Comparison of ENCODE assay signal across 9 cellular contexts in the genomic region with DNA sequence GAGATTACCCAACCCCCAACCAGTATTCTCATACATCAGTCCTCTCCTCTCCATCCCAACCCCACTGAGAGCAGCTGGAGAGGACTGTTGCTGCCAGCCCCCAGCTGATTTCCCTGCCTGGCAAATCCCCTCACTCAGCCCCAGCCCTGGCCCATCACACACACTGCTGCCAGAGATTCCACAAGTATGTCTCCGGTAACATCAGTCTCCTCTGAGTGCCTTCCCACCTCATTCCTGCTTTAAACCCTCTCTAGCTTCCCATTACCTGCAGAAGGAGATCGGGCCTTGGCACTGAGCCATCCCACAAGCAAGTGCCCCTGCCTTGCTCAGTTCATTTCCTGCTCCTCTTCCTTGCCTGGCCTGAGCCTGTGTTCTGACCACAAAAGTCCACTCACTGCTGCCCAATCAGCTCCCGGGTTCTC. TPM values are rescaled to one million over a fixed set of nuclear protein-coding genes. Genes with fewer than 3 reads are reported as not detected.
DNase-seq lines count a peak whose midpoint lies in the region; ATAC-seq and TF ChIP-seq lines count a peak whose summit lies in the region.
"Had no signal": no experiment of that assay in that cellular context is flagged by ENCODE, and none has a peak within 500 bp of the region (broad histone marks: within the 10 kb centered on the region; RNA-seq: fewer than 3 reads in every experiment).

No MANE protein-coding gene starts in this region.

- no peaks in the 10 kb centered on the region for H3K9me2 ChIP-seq in GM23248 (ENCODE audit: insufficient read depth)

- TF ChIP-seq CTCF in Peyer's patch (IDR thresholded peaks at IDR 0.05) (no peak), esophagus squamous epithelium (IDR thresholded peaks at IDR 0.05) (no peak)

- intact Hi-C loops in esophagus squamous epithelium (cut with DNase I) = no loop called here

- no peak for ATAC-seq in GM21423 (IDR thresholded peaks at IDR 0.05; ENCODE audit: unreplicated experiment)

- no peaks in the 10 kb centered on the region for H3K79me2 ChIP-seq in GM23248 (ENCODE audit: insufficient read depth)

- H3F3A ChIP-seq in GM23248 (ENCODE audit: insufficient read depth) = peaks cover 17% of the 10 kb centered on the region

- DNase-seq in Daoy (ENCODE audit: low read depth) (peak; percentile 46), Peyer's patch (no peak), esophagus squamous epithelium (lab: John Stamatoyannopoulos, UW) (no peak), renal cortical epithelial cell (ENCODE audit: low read depth) (peak; percentile 81), GM23248 (no peak), NCI-H774 (lab: John Stamatoyannopoulos, UW) (no peak)
- no peak for DNase-seq in stimulated activated CD4-positive, alpha-beta T cell treated with anti-CD3 and anti-CD28 coated beads, Interleukin-12 subunit alpha, Interleukin-12 subunit beta, amount 100 ng/mL, for 4 hours
- DNase-seq: activated gamma-delta T cell treated with Interleukin-2 at 50 U/mL for 16 hours had no signal

- in situ Hi-C loops in GM23248 (cut with MboI) = no loop called here

- H3K4me3 ChIP-seq in Peyer's patch (no peak overlapping the region), esophagus squamous epithelium (no peak overlapping the region), GM23248 (no peak overlapping the region)

- H3K9me3 ChIP-seq in Peyer's patch (no peaks in the 10 kb centered on the region), esophagus squamous epithelium (no peaks in the 10 kb centered on the region), GM23248 (ENCODE audit: low read depth) (no peaks in the 10 kb centered on the region)

- H3K4me2 ChIP-seq in GM23248 (ENCODE audit: unreplicated experiment) = no peak overlapping the region

- H2AFZ ChIP-seq in GM23248 = no peak overlapping the region

- WGBS in esophagus squamous epithelium, 2 donors = 53 to 57% methylated on average over 3 of the region's 3 CpGs
- 63 to 65% methylated on average over 3 of the region's 3 CpGs for WGBS in GM23248 (ENCODE audit: low coverage in 1 of 2, low lambda C conversion rate in 2 of 2, missing lambda C conversion rate in 2 of 2), 2 experiments

- peaks cover 0 to 21% (median 5%) of the 10 kb centered on the region in 4 donors for H3K4me1 ChIP-seq in Peyer's patch
- peaks cover 0 to 22% (median 7%) of the 10 kb centered on the region in 3 donors for H3K4me1 ChIP-seq in esophagus squamous epithelium
- peaks cover 27% of the 10 kb centered on the region for H3K4me1 ChIP-seq in GM23248 (ENCODE audit: insufficient read depth)

- H3K27me3 ChIP-seq in Peyer's patch (no peaks in the 10 kb centered on the region), esophagus squamous epithelium (no peaks in the 10 kb centered on the region), GM23248 (replicated peaks; ENCODE audit: insufficient read depth) (no peaks in the 10 kb centered on the region)

- H4K20me1 ChIP-seq in GM23248 (ENCODE audit: insufficient read depth) = no peaks in the 10 kb centered on the region

- H3K36me3 ChIP-seq in Peyer's patch (no peaks in the 10 kb centered on the region), esophagus squamous epithelium (peaks cover 0 to 31% (median 0%) of the 10 kb centered on the region in 3 donors), GM23248 (ENCODE audit: low read depth) (0 out of 2 replicates have a peak, but pooled peaks cover 7% of the 10 kb centered on the region)

- no peak for TF ChIP-seq POLR2A in Peyer's patch (IDR thresholded peaks at IDR 0.05)
- TF ChIP-seq POLR2A in esophagus squamous epithelium (IDR thresholded peaks at IDR 0.05) = no peak

- H3K27ac ChIP-seq in Peyer's patch = peak overlapping the region; percentile 35 to 72 (median 52)
- peak overlapping the region; percentile 23 to 76 (median 66) for H3K27ac ChIP-seq in esophagus squamous epithelium
- H3K27ac ChIP-seq in GM23248 = no peak overlapping the region

- H3K9ac ChIP-seq in GM23248 = no peak overlapping the region

RNA-seq across cellular contexts. Expression of a gene that starts 50.6 kb away (rescaled TPM):
- 2.3 and 4.1 TPM in 2 replicates for total RNA-seq in Daoy (2014; rRNA removed; shearing (Covaris generic))
- total RNA-seq in Peyer's patch = 100 to 1,000 TPM in 3 of 4 donors, 10 to 100 TPM in 1; 90.4 to 227 (median 148) TPM
- 10 to 100 TPM; 26.6 to 87.7 (median 41.8) TPM for total RNA-seq in esophagus squamous epithelium
- 4.5 and 20.1 TPM in 2 replicates for total RNA-seq in renal cortical epithelial cell
- total RNA-seq in GM23248 (2014; rRNA removed; shearing (Covaris generic)) = 13.8 and 14.4 TPM in 2 replicates
- 71.7 and 78.2 TPM in 2 replicates for polyA plus RNA-seq in GM23248 (2016; fragmentation: Nextera tagmentation; extraction: Ambion mirVana)

Comparison
In these comparisons a context has a peak if more than half of its experiments do, and no peak if none do; other contexts are left out.
1. DNase-seq: peak in Daoy (single experiment) and renal cortical epithelial cell (single experiment); none in Peyer's patch (0 of 3), esophagus squamous epithelium (single experiment), stimulated activated CD4-positive, alpha-beta T cell treated with anti-CD3 and anti-CD28 coated beads, Interleukin-12 subunit alpha, Interleukin-12 subunit beta, amount 100 ng/mL, for 4 hours (single experiment), GM23248 (single experiment) and NCI-H774 (single experiment).